ENCODE assay signal across 8 cellular contexts in genomic region chr4:123922-124274, GRCh38. TPM values are rescaled to one million over a fixed set of nuclear protein-coding genes. Genes with fewer than 3 reads are reported as not detected.
A peak's percentile ranks its signal among the peaks of the same experiment; 100 is the strongest.
DNase-seq lines count a peak whose midpoint lies in the region; ATAC-seq and TF ChIP-seq lines count a peak whose summit lies in the region.
"Not testable (repeated sequence)": the region's sequence is repeated elsewhere in the genome, so short reads cannot be mapped to it uniquely, and the experiment has no call there.

No MANE protein-coding gene starts in this region.

- not testable (repeated sequence) for ATAC-seq in CD4-positive, CD25-positive, alpha-beta regulatory T cell (ENCODE audit: low read depth in 2 of 2); memory B cell (ENCODE audit: low read depth)

- H3K9me3 ChIP-seq in CD4-positive, CD25-positive, alpha-beta regulatory T cell (ENCODE audit: control insufficient read depth in 2 of 2, low read length in 2 of 2): peaks cover 24 to 61% of the 10 kb centered on the region in 2 experiments
- H3K9me3 ChIP-seq in Karpas-422 (ENCODE audit: low read length): peaks cover 15% of the 10 kb centered on the region
- not testable (repeated sequence) for H3K9me3 ChIP-seq in tibial artery

- not testable (repeated sequence) for TF ChIP-seq CTCF in MCF 10A (IDR thresholded peaks at IDR 0.05; ENCODE audit: unreplicated experiment); fibroblast of pulmonary artery (IDR thresholded peaks at IDR 0.05; ENCODE audit: low read length, missing control alignments); progenitor cell of endocrine pancreas (IDR thresholded peaks at IDR 0.05; ENCODE audit: unreplicated experiment); tibial artery (IDR thresholded peaks at IDR 0.05)

- H3K4me1 ChIP-seq in CD4-positive, CD25-positive, alpha-beta regulatory T cell (ENCODE audit: control insufficient read depth, insufficient read depth, low read length, poor library complexity, severe bottlenecking): peaks cover 20% of the 10 kb centered on the region
- H3K4me1 ChIP-seq in Karpas-422 (ENCODE audit: low read length): peaks cover 16% of the 10 kb centered on the region
- H3K4me1 ChIP-seq in tibial artery: peaks cover 0 to 13% (median 6%) of the 10 kb centered on the region in 4 donors

- not testable (repeated sequence) for BruUV-seq in MCF 10A (replicated peaks; lab: Mats Ljungman, UMichigan)

- CTCF ChIA-PET in activated CD4-positive, alpha-beta memory T cell treated with anti-CD3 and anti-CD28 coated beads for 36 hours (lab: Charles Lee): interaction anchor here (1.7 to 1.8 kb wide), 2 partner anchors 120 to 479 kb away, joined by 4 to 9 read pairs; no protein-coding TSS in a partner anchor
- CTCF ChIA-PET in MCF 10A (lab: Yijun Ruan, JAX): not testable (repeated sequence)

- not testable (repeated sequence) for H3K9me2 ChIP-seq in Karpas-422 (replicated peaks; ENCODE audit: insufficient read depth, low read length)

- H3K36me3 Mint-ChIP-seq in CD4-positive, CD25-positive, alpha-beta regulatory T cell: peaks cover 36% of the 10 kb centered on the region
- H3K36me3 Mint-ChIP-seq in activated CD4-positive, alpha-beta memory T cell treated with anti-CD3 and anti-CD28 coated beads for 36 hours: peaks cover 50% of the 10 kb centered on the region
- H3K36me3 Mint-ChIP-seq in MCF 10A (ENCODE audit: insufficient read depth, unreplicated experiment) (peaks cover 40% of the 10 kb centered on the region), memory B cell (peaks cover 27% of the 10 kb centered on the region), progenitor cell of endocrine pancreas (ENCODE audit: insufficient read depth) (peaks cover 12% of the 10 kb centered on the region)

- H3K27me3 ChIP-seq in CD4-positive, CD25-positive, alpha-beta regulatory T cell (ENCODE audit: control insufficient read depth, insufficient read depth, low read length); Karpas-422 (ENCODE audit: low read length); tibial artery: not testable (repeated sequence)

- peak overlapping the region; percentile 73; the same call in 1 of the 2 replicates for H2AFZ ChIP-seq in Karpas-422 (ENCODE audit: low read length)

- intact Hi-C loops in activated CD4-positive, alpha-beta memory T cell treated with anti-CD3 and anti-CD28 coated beads for 36 hours (cut with micrococcal nuclease): loop anchor here (5.0 kb wide), 3 partner anchors 88 to 373 kb away; partner anchors contain the start of genes PIGG and ZNF721
- intact Hi-C loops in MCF 10A (cut with micrococcal nuclease); tibial artery (cut with DNase I; ENCODE audit: low total_unique reads): not testable (repeated sequence)

- not testable (repeated sequence) for DNase-seq in CD4-positive, CD25-positive, alpha-beta regulatory T cell; Karpas-422; activated CD4-positive, alpha-beta memory T cell treated with anti-CD3 and anti-CD28 coated beads for 36 hours; MCF 10A (ENCODE audit: unreplicated experiment); fibroblast of pulmonary artery (ENCODE audit: low read depth); memory B cell (ENCODE audit: low spot score in 2 of 2); progenitor cell of endocrine pancreas (ENCODE audit: low spot score, unreplicated experiment); tibial artery

- peak overlapping the region; percentile 91 to 97 (median 97) for H3K27ac Mint-ChIP-seq in CD4-positive, CD25-positive, alpha-beta regulatory T cell
- H3K27ac Mint-ChIP-seq in activated CD4-positive, alpha-beta memory T cell treated with anti-CD3 and anti-CD28 coated beads for 36 hours: peak overlapping the region; percentile 98
- peak overlapping the region; percentile 98 for H3K27ac Mint-ChIP-seq in MCF 10A (ENCODE audit: low read depth, unreplicated experiment)
- peak overlapping the region; percentile 95 for H3K27ac Mint-ChIP-seq in memory B cell
- peak overlapping the region; percentile 99 for H3K27ac Mint-ChIP-seq in progenitor cell of endocrine pancreas

- POLR2A ChIA-PET in activated CD4-positive, alpha-beta memory T cell treated with anti-CD3 and anti-CD28 coated beads for 36 hours (lab: Charles Lee): interaction anchor here (0.9 to 1.9 kb wide), 5 partner anchors 12 to 350 kb away, joined by 3 to 18 read pairs (median 8); partner anchors contain the start of gene ZNF141
- POLR2A ChIA-PET in MCF 10A (lab: Yijun Ruan, JAX): interaction anchor here (0.7 to 3.5 kb wide), 16 partner anchors 9 to 350 kb away, joined by 3 to 35 read pairs (median 5); partner anchors contain the start of genes ZNF141, ZNF595 and ZNF732

- peak overlapping the region; percentile 88 for H3K27ac ChIP-seq in CD4-positive, CD25-positive, alpha-beta regulatory T cell (ENCODE audit: insufficient read depth, low read length, poor library complexity, severe bottlenecking)
- peak overlapping the region; percentile 81 for H3K27ac ChIP-seq in Karpas-422 (ENCODE audit: low read length)
- H3K27ac ChIP-seq in tibial artery: peak overlapping the region; percentile 73 to 89

- H3K4me1 Mint-ChIP-seq in CD4-positive, CD25-positive, alpha-beta regulatory T cell: peaks cover 11 to 47% (median 24%) of the 10 kb centered on the region in 4 donors
- H3K4me1 Mint-ChIP-seq in activated CD4-positive, alpha-beta memory T cell treated with anti-CD3 and anti-CD28 coated beads for 36 hours (ENCODE audit: low read depth): peaks cover 28% of the 10 kb centered on the region
- not testable (repeated sequence) for H3K4me1 Mint-ChIP-seq in MCF 10A (ENCODE audit: insufficient read depth, unreplicated experiment)
- H3K4me1 Mint-ChIP-seq in memory B cell (peaks cover 13% of the 10 kb centered on the region), progenitor cell of endocrine pancreas (ENCODE audit: low read depth) (peaks cover 10% of the 10 kb centered on the region)

- peaks cover 27% of the 10 kb centered on the region for H3K36me3 ChIP-seq in CD4-positive, CD25-positive, alpha-beta regulatory T cell (ENCODE audit: control insufficient read depth, insufficient read depth, low read length)
- H3K36me3 ChIP-seq in Karpas-422 (ENCODE audit: insufficient read depth, low read length): peaks cover 40% of the 10 kb centered on the region
- H3K36me3 ChIP-seq in tibial artery: peaks cover 0 to 22% (median 22%) of the 10 kb centered on the region in 3 donors

- H3K4me3 ChIP-seq in CD4-positive, CD25-positive, alpha-beta regulatory T cell (ENCODE audit: low read depth, low read length): peak overlapping the region; percentile 87
- H3K4me3 ChIP-seq in Karpas-422 (ENCODE audit: low read length) (peak overlapping the region; percentile 88), fibroblast of pulmonary artery (replicated peaks; ENCODE audit: low read depth, low read length) (peak overlapping the region; percentile 91), tibial artery (peak overlapping the region; percentile 83)

- H3K27me3 Mint-ChIP-seq in CD4-positive, CD25-positive, alpha-beta regulatory T cell; activated CD4-positive, alpha-beta memory T cell treated with anti-CD3 and anti-CD28 coated beads for 36 hours; MCF 10A (ENCODE audit: insufficient read depth, unreplicated experiment); memory B cell; progenitor cell of endocrine pancreas: not testable (repeated sequence)

- peak overlapping the region; percentile 81 for H3K4me2 ChIP-seq in Karpas-422 (ENCODE audit: low read depth, low read length, poor library complexity, severe bottlenecking)

- peak overlapping the region; percentile 97 to 100 (median 98) for H3K4me3 Mint-ChIP-seq in CD4-positive, CD25-positive, alpha-beta regulatory T cell
- H3K4me3 Mint-ChIP-seq in activated CD4-positive, alpha-beta memory T cell treated with anti-CD3 and anti-CD28 coated beads for 36 hours: peak overlapping the region; percentile 96
- H3K4me3 Mint-ChIP-seq in MCF 10A (ENCODE audit: unreplicated experiment): peak overlapping the region; percentile 91
- peak overlapping the region; percentile 100 for H3K4me3 Mint-ChIP-seq in memory B cell
- peak overlapping the region; percentile 97 for H3K4me3 Mint-ChIP-seq in progenitor cell of endocrine pancreas (ENCODE audit: low read depth)

- peaks cover 46% of the 10 kb centered on the region for H3K79me2 ChIP-seq in Karpas-422 (ENCODE audit: low read length)

- peak overlapping the region; percentile 90 for H3K9ac ChIP-seq in Karpas-422 (ENCODE audit: low read length)

- H4K20me1 ChIP-seq in Karpas-422 (ENCODE audit: insufficient read depth, low read depth, low read length): not testable (repeated sequence)

- peaks cover 0 to 62% (median 6%) of the 10 kb centered on the region in 7 donors for H3K9me3 Mint-ChIP-seq in CD4-positive, CD25-positive, alpha-beta regulatory T cell
- peaks cover 33% of the 10 kb centered on the region for H3K9me3 Mint-ChIP-seq in activated CD4-positive, alpha-beta memory T cell treated with anti-CD3 and anti-CD28 coated beads for 36 hours
- H3K9me3 Mint-ChIP-seq in MCF 10A (ENCODE audit: unreplicated experiment): not testable (repeated sequence)
- H3K9me3 Mint-ChIP-seq in memory B cell: peaks cover 10% of the 10 kb centered on the region
- peaks cover 20% of the 10 kb centered on the region for H3K9me3 Mint-ChIP-seq in progenitor cell of endocrine pancreas (ENCODE audit: low read depth)

RNA-seq across cellular contexts. Expression of gene ZNF718, which starts 0.4 kb away (rescaled TPM):
- total RNA-seq in CD4-positive, CD25-positive, alpha-beta regulatory T cell: 5.5 TPM
- polyA plus RNA-seq in CD4-positive, CD25-positive, alpha-beta regulatory T cell: 1 to 10 TPM; 2.3 to 5.0 (median 4.5) TPM
- 27.1 and 38.7 TPM in 2 replicates for total RNA-seq in Karpas-422 (2014; rRNA removed; shearing (Covaris generic); ENCODE audit: low replicate concordance)
- 1 to 10 TPM; 7.7 TPM for total RNA-seq in activated CD4-positive, alpha-beta memory T cell treated with anti-CD3 and anti-CD28 coated beads for 36 hours
- total RNA-seq in MCF 10A (2022) (10.8 and 12.2 TPM in 2 replicates), progenitor cell of endocrine pancreas (9.3 and 10.3 TPM in 2 replicates)
